In the genomic region with DNA sequence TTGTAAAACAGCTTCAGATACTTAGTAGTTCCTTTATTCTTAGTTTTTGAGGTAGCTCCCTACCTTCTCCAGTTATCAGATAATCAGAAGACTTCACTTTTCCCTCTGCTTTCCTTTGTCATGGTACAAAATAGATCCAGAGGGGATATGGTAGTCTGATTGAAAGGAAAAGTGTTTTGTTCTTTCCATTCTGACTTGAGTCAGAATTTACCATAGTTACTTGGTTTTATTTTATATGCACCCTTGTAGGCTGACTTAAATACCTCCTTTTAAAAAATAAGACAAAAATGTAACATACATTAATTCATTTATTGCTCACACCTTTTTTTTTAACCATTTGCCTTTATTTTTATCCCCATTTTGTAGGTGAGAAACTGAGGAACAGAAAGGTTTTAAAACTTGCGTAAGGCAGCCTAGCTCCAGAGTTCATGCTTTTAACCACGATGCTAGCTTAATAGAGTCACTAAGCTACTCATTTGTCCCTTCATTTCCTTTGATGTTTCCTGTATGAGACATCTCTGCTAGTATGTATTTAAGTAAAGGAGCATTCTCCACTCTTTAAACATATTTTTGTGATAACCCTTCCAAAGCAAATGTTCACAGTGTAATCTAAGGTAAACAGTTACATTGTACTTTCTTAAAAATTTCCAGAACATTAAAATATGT, we compare ENCODE assay signal across 11 cellular contexts.
DNase-seq lines count a peak whose midpoint lies in the region; ATAC-seq and TF ChIP-seq lines count a peak whose summit lies in the region.
"Had no signal": no experiment of that assay in that cellular context is flagged by ENCODE, and none has a peak within 500 bp of the region (broad histone marks: within the 10 kb centered on the region; RNA-seq: fewer than 3 reads in every experiment).

No MANE protein-coding gene starts in this region.

- no peaks in the 10 kb centered on the region for H3K9me3 ChIP-seq in H9 (ENCODE audit: control insufficient read depth, low read depth, low read length)
- H3K9me3 ChIP-seq: SJSA1 had no signal

- DNase-seq in activated CD4-positive, alpha-beta T cell treated with anti-CD3 and anti-CD28 coated beads for 36 hours: no peak
- DNase-seq in activated CD4-positive, alpha-beta T cell treated with anti-CD3 and anti-CD28 coated beads, Interleukin-2, amount 50 U/mL, for 1 hour: no peak
- DNase-seq in left lobe of liver (ENCODE audit: low spot score): no peak
- no peak for DNase-seq in stimulated activated naive CD8-positive, alpha-beta T cell treated with anti-CD3 and anti-CD28 coated beads, Interleukin-15, amount 100 ng/mL, for 72 hours
- no peak for DNase-seq in H9
- DNase-seq: NCI-H1694 treated with DMSO at 0.1 percent for 48 hours had no signal

- H3K9ac ChIP-seq in H9 (ENCODE audit: extremely low read depth, insufficient read length, low read length): no peak overlapping the region

- CTCF ChIA-PET in activated CD4-positive, alpha-beta T cell treated with anti-CD3 and anti-CD28 coated beads for 36 hours (lab: Charles Lee): interaction anchor here (0.6 to 2.0 kb wide), 4 partner anchors 11 to 125 kb away, joined by 3 to 5 read pairs (median 4); no protein-coding TSS in a partner anchor

- H3K27ac Mint-ChIP-seq in activated CD4-positive, alpha-beta T cell treated with anti-CD3 and anti-CD28 coated beads for 36 hours: peak overlapping the region; percentile 59
- H3K27ac Mint-ChIP-seq in activated T-helper 17 cell treated with anti-CD3 and anti-CD28 coated beads, Interleukin-2, amount 50 U/mL, for 72 hours: no peak overlapping the region
- H3K27ac Mint-ChIP-seq in stimulated activated naive CD8-positive, alpha-beta T cell treated with anti-CD3 and anti-CD28 coated beads, Interleukin-15, amount 100 ng/mL, for 72 hours: peak overlapping the region; percentile 28 to 68
- no peak overlapping the region for H3K27ac Mint-ChIP-seq in H9

- H3K4ac ChIP-seq in H9 (ENCODE audit: low read depth, low read length): no peak overlapping the region

- no peak overlapping the region for H2BK120ac ChIP-seq in H9 (ENCODE audit: low read depth, low read length, poor library complexity, severe bottlenecking)

- H3K79me1 ChIP-seq in H9 (ENCODE audit: insufficient read depth, low read depth, low read length, poor library complexity, severe bottlenecking): no peaks in the 10 kb centered on the region

- WGBS in H9 (ENCODE audit: extremely low coverage, insufficient read length, low lambda C conversion rate): no CpG with 5 or more reads among the region's 2 CpGs

- no peak overlapping the region for H2BK20ac ChIP-seq in H9 (ENCODE audit: low read depth, low read length, poor library complexity, severe bottlenecking)

- H3K23me2 ChIP-seq in H9 (ENCODE audit: insufficient read length, low read depth, low read length, poor library complexity, severe bottlenecking): no peaks in the 10 kb centered on the region

- H4K5ac ChIP-seq in H9 (ENCODE audit: insufficient read length, low read depth, low read length): no peak overlapping the region

- no peak for TF ChIP-seq CTCF in H9 (conservative IDR thresholded peaks at IDR 0.05)

- no peak overlapping the region for H3K56ac ChIP-seq in H9 (ENCODE audit: insufficient read length, low read depth, low read length)

- peaks cover 30% of the 10 kb centered on the region for H3K4me1 Mint-ChIP-seq in activated CD4-positive, alpha-beta T cell treated with anti-CD3 and anti-CD28 coated beads for 36 hours
- peaks cover 15% of the 10 kb centered on the region for H3K4me1 Mint-ChIP-seq in activated T-helper 17 cell treated with anti-CD3 and anti-CD28 coated beads, Interleukin-2, amount 50 U/mL, for 72 hours
- peaks cover 18% of the 10 kb centered on the region for H3K4me1 Mint-ChIP-seq in stimulated activated naive CD8-positive, alpha-beta T cell treated with anti-CD3 and anti-CD28 coated beads, Interleukin-15, amount 100 ng/mL, for 72 hours
- no peaks in the 10 kb centered on the region for H3K4me1 Mint-ChIP-seq in H9

- no peaks in the 10 kb centered on the region for H3K27me3 Mint-ChIP-seq in activated CD4-positive, alpha-beta T cell treated with anti-CD3 and anti-CD28 coated beads for 36 hours
- H3K27me3 Mint-ChIP-seq in activated T-helper 17 cell treated with anti-CD3 and anti-CD28 coated beads, Interleukin-2, amount 50 U/mL, for 72 hours: no peaks in the 10 kb centered on the region
- H3K27me3 Mint-ChIP-seq in stimulated activated naive CD8-positive, alpha-beta T cell treated with anti-CD3 and anti-CD28 coated beads, Interleukin-15, amount 100 ng/mL, for 72 hours: no peaks in the 10 kb centered on the region
- no peaks in the 10 kb centered on the region for H3K27me3 Mint-ChIP-seq in H9 (ENCODE audit: low read depth)
- H3K27me3 Mint-ChIP-seq: type B pancreatic cell had no signal

- H3T11ph ChIP-seq in H9 (ENCODE audit: low read length): no peak overlapping the region

- H4K20me1 ChIP-seq in H9 (ENCODE audit: control insufficient read depth, insufficient read depth, insufficient read length): no peaks in the 10 kb centered on the region

- no peak overlapping the region for H3K14ac ChIP-seq in H9 (ENCODE audit: insufficient read depth, low read length)

- intact Hi-C loops in activated CD4-positive, alpha-beta T cell treated with anti-CD3 and anti-CD28 coated beads for 36 hours (cut with DNase I, micrococcal nuclease): loop anchor here in 1 of 2 experiments (1.0 kb wide), 1 partner anchor 25 kb away; no protein-coding TSS in a partner anchor

- H3K23ac ChIP-seq in H9 (ENCODE audit: insufficient read length, low read depth, low read length): no peak overlapping the region

- H3K9me3 Mint-ChIP-seq in activated CD4-positive, alpha-beta T cell treated with anti-CD3 and anti-CD28 coated beads for 36 hours (ENCODE audit: low read depth): no peaks in the 10 kb centered on the region
- H3K9me3 Mint-ChIP-seq in activated T-helper 17 cell treated with anti-CD3 and anti-CD28 coated beads, Interleukin-2, amount 50 U/mL, for 72 hours: no peaks in the 10 kb centered on the region
- no peaks in the 10 kb centered on the region for H3K9me3 Mint-ChIP-seq in stimulated activated naive CD8-positive, alpha-beta T cell treated with anti-CD3 and anti-CD28 coated beads, Interleukin-15, amount 100 ng/mL, for 72 hours
- H3K9me3 Mint-ChIP-seq in H9: no peaks in the 10 kb centered on the region
- H3K9me3 Mint-ChIP-seq: type B pancreatic cell had no signal

- H3K4me1 ChIP-seq in H9 (ENCODE audit: insufficient read depth, low read length): no peaks in the 10 kb centered on the region

- no peaks in the 10 kb centered on the region; the same call in 1 of the 2 replicates for H3K79me2 ChIP-seq in H9 (ENCODE audit: insufficient read depth, low read length)

- peak; percentile 87 for ATAC-seq in activated CD4-positive, alpha-beta T cell treated with anti-CD3 and anti-CD28 coated beads for 36 hours
- peak; percentile 91 for ATAC-seq in activated T-helper 17 cell treated with anti-CD3 and anti-CD28 coated beads, Interleukin-2, amount 50 U/mL, for 72 hours (replicated peaks)
- ATAC-seq in left lobe of liver: peak; percentile 36
- ATAC-seq in stimulated activated naive CD8-positive, alpha-beta T cell treated with anti-CD3 and anti-CD28 coated beads, Interleukin-15, amount 100 ng/mL, for 72 hours: peak; percentile 87
- ATAC-seq in HG03354 (IDR thresholded peaks at IDR 0.05; ENCODE audit: poor library complexity, severe bottlenecking, unreplicated experiment): no peak
- no peak for ATAC-seq in GM19463 (IDR thresholded peaks at IDR 0.05; ENCODE audit: unreplicated experiment)

- peaks cover 26% of the 10 kb centered on the region for H3K36me3 Mint-ChIP-seq in activated CD4-positive, alpha-beta T cell treated with anti-CD3 and anti-CD28 coated beads for 36 hours (ENCODE audit: low read depth)
- H3K36me3 Mint-ChIP-seq in activated T-helper 17 cell treated with anti-CD3 and anti-CD28 coated beads, Interleukin-2, amount 50 U/mL, for 72 hours (ENCODE audit: low read depth): peaks cover 59% of the 10 kb centered on the region
- no peaks in the 10 kb centered on the region; a peak in 1 of 7 replicates for H3K36me3 Mint-ChIP-seq in H9 (ENCODE audit: insufficient read depth in 1 of 3, low read depth in 3 of 3)

- no peak overlapping the region for H3K4me3 Mint-ChIP-seq in activated CD4-positive, alpha-beta T cell treated with anti-CD3 and anti-CD28 coated beads for 36 hours
- H3K4me3 Mint-ChIP-seq in activated T-helper 17 cell treated with anti-CD3 and anti-CD28 coated beads, Interleukin-2, amount 50 U/mL, for 72 hours: no peak overlapping the region
- no peak overlapping the region for H3K4me3 Mint-ChIP-seq in stimulated activated naive CD8-positive, alpha-beta T cell treated with anti-CD3 and anti-CD28 coated beads, Interleukin-15, amount 100 ng/mL, for 72 hours
- no peak overlapping the region for H3K4me3 Mint-ChIP-seq in H9
- H3K4me3 Mint-ChIP-seq: type B pancreatic cell had no signal

- POLR2A ChIA-PET in activated CD4-positive, alpha-beta T cell treated with anti-CD3 and anti-CD28 coated beads for 36 hours (lab: Charles Lee): interaction anchor here (0.7 to 1.4 kb wide), 5 partner anchors 12 to 165 kb away, joined by 3 to 6 read pairs (median 3); no protein-coding TSS in a partner anchor

- H2BK12ac ChIP-seq in H9 (ENCODE audit: insufficient read length, low read depth, low read length): no peak overlapping the region

- no peak overlapping the region for H4K91ac ChIP-seq in H9 (ENCODE audit: insufficient read length, low read depth, low read length)

- no peak overlapping the region for H3K27ac ChIP-seq in H9 (ENCODE audit: insufficient read length, low read depth, low read length)
- H3K27ac ChIP-seq: SJSA1 had no signal

- no peak overlapping the region for H4K8ac ChIP-seq in H9 (replicated peaks; ENCODE audit: insufficient read length, low read depth, low read length)

- no peak overlapping the region for H2AK5ac ChIP-seq in H9 (ENCODE audit: insufficient read length, low read length)

- no peak overlapping the region for H3K18ac ChIP-seq in H9 (ENCODE audit: insufficient read length, low read depth, low read length)

- H2BK15ac ChIP-seq in H9 (ENCODE audit: low read depth, low read length): no peak overlapping the region

- no peaks in the 10 kb centered on the region for H3K27me3 ChIP-seq in H9 (ENCODE audit: insufficient read depth, low read length)
- H3K27me3 ChIP-seq: SJSA1 had no signal

- no peak overlapping the region for H2BK5ac ChIP-seq in H9 (ENCODE audit: insufficient read length, low read length)

- no peak overlapping the region for H3K4me2 ChIP-seq in H9 (ENCODE audit: insufficient read depth, insufficient read length, low read length)

- H2AFZ ChIP-seq in H9 (ENCODE audit: low read length): no peak overlapping the region

Comparison
In these comparisons a context has a peak if more than half of its experiments do, and no peak if none do; other contexts are left out.
1. ATAC-seq: peak in activated CD4-positive, alpha-beta T cell treated with anti-CD3 and anti-CD28 coated beads for 36 hours (single experiment), activated T-helper 17 cell treated with anti-CD3 and anti-CD28 coated beads, Interleukin-2, amount 50 U/mL, for 72 hours (single experiment), left lobe of liver (single experiment) and stimulated activated naive CD8-positive, alpha-beta T cell treated with anti-CD3 and anti-CD28 coated beads, Interleukin-15, amount 100 ng/mL, for 72 hours (single experiment); none in HG03354 (single experiment) and GM19463 (single experiment).
2. H3K27ac Mint-ChIP-seq: peak in activated CD4-positive, alpha-beta T cell treated with anti-CD3 and anti-CD28 coated beads for 36 hours (single experiment) and stimulated activated naive CD8-positive, alpha-beta T cell treated with anti-CD3 and anti-CD28 coated beads, Interleukin-15, amount 100 ng/mL, for 72 hours (2 of 2); none in activated T-helper 17 cell treated with anti-CD3 and anti-CD28 coated beads, Interleukin-2, amount 50 U/mL, for 72 hours (single experiment) and H9 (0 of 3).